In genomic region chr11:2817431-2817830, GRCh38 we compare ENCODE assay signal across 23 cellular contexts.
"Had no signal": no experiment of that assay in that cellular context is flagged by ENCODE, and none has a peak within 500 bp of the region (broad histone marks: within the 10 kb centered on the region; RNA-seq: fewer than 3 reads in every experiment).

No MANE protein-coding gene starts in this region.

- H3K36me3 ChIP-seq: brain microvascular endothelial cell, colonic mucosa, ovary, prostate gland, right atrium auricular region, SJSA1, WERI-Rb-1 had no signal

- DNase-seq: activated CD4-positive, alpha-beta T cell treated with anti-CD3 and anti-CD28 coated beads, Interleukin-2, amount 50 U/mL, for 1 hour; activated CD4-positive, CD25-positive, alpha-beta regulatory T cell treated with anti-CD3 and anti-CD28 coated beads, Interleukin-2, amount 50 U/mL, for 72 hours; activated CD8-positive, alpha-beta T cell treated with anti-CD3 and anti-CD28 coated beads, Interleukin-2, amount 10 ng/mL, durations not matched to agents 7 days and 5 days; activated gamma-delta T cell treated with Interleukin-2 at 50 U/mL for 16 hours; activated T-cell treated with anti-CD3 and anti-CD28 coated beads, Interleukin-2, amount 50 U/mL, for 1 hour; central memory CD4-positive, alpha-beta T cell; colonic mucosa; foreskin melanocyte; glutamatergic neuron; midbrain; natural killer cell; T-helper 1 cell; WERI-Rb-1 had no signal

- ATAC-seq: activated CD8-positive, alpha-beta T cell treated with anti-CD3 and anti-CD28 coated beads, Interleukin-2, amount 10 ng/mL, durations not matched to agents 7 days and 5 days; natural killer cell; stimulated activated memory B cell treated with anti-CD40 and anti-IgM and Interleukin-4, amounts not matched to agents 10 μg/mL and 1 μg/mL and 100 μg/mL, for 72 hours had no signal

- H3K4me3 ChIP-seq: colonic mucosa, dorsolateral prefrontal cortex, lung, ovary, prostate gland, right atrium auricular region, SJSA1, testis had no signal

- H3K27me3 ChIP-seq: brain microvascular endothelial cell, colonic mucosa, ovary, right atrium auricular region, SJSA1, testis had no signal

- H3K9me3 ChIP-seq: colonic mucosa, ovary, prostate gland, testis had no signal

- H3K27ac ChIP-seq: brain microvascular endothelial cell, colonic mucosa, dorsolateral prefrontal cortex, epithelial cell of prostate, prostate gland, right atrium auricular region, SJSA1, testis, WERI-Rb-1 had no signal

- H3K4me1 ChIP-seq: prostate gland, testis had no signal
